Comparison of ENCODE assay signal across 22 cellular contexts in genomic region chr7:33111614-33112013, GRCh38.
"Had no signal": no experiment of that assay in that cellular context is flagged by ENCODE, and none has a peak within 500 bp of the region (broad histone marks: within the 10 kb centered on the region; RNA-seq: fewer than 3 reads in every experiment).

No MANE protein-coding gene starts in this region.

- ATAC-seq: Panc1, PC-3 had no signal

- H3K4me2 ChIP-seq: SK-N-SH had no signal

- DNase-seq: IMR-90; Karpas-422; KG1; MG63; NCI-H1092 treated with DMSO at 0.1 percent for 48 hours; NCI-H1436; NCI-H187; NCI-H2029; NCI-H2081 treated with DMSO at 0.1 percent for 48 hours; NCI-H2171; NCI-H226; NCI-H446; NCI-H510A; NCI-H524 treated with DMSO at 0.1 percent for 48 hours; NCI-H69; NCI-H774; NK-92 treated with Interleukin-12 subunit alpha and Interleukin-12 subunit beta, amount 100 ng/mL, for 24 hours; PC-3; SHP77; SK-N-SH had no signal

- H3K4me3 ChIP-seq: MG63 had no signal

- H3K27me3 ChIP-seq: MG63 had no signal

- H3K36me3 ChIP-seq: MG63 had no signal

- H3K9me3 ChIP-seq: MG63, SK-N-SH had no signal

- H3K9ac ChIP-seq: SK-N-SH had no signal

- H3K27ac ChIP-seq: RWPE1 had no signal
